Comparison of ENCODE assay signal across 14 cellular contexts in the genomic region with DNA sequence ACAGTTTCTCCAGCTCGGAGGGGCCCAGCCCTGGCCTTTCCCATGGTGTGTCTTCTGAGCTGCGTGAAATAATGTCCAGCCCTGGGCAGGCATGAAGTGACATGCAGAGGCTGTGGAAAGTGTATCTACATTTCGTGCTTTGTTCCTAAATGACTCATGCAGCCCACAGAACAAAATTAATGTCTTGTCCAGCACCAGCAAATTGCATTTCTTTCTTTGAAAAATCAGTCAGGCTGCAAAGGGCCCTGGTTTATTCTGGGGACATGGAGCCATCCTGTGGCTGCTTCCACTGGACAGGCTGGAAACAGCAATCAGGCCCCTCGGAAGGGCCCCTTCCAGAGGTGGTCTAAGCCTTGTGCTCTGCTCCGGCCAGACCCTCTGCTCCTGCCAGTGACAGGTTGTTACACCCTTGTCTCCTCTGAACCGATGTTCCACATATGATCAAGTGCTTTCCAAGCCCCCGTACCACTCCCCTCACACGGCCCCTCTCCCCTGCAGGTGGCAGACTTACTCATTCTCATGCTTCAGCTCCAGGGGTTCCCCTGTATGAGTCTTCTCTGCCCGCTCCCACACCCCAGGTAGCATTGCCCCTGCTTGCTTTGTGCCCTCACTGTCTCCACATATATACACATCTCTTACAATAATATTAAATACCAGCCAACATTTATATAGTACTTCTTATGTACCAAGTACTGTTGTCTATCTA. TPM values are rescaled to one million over a fixed set of nuclear protein-coding genes. Genes with fewer than 3 reads are reported as not detected.
DNase-seq lines count a peak whose midpoint lies in the region; ATAC-seq, FAIRE-seq and TF ChIP-seq lines count a peak whose summit lies in the region.
"Had no signal": no experiment of that assay in that cellular context is flagged by ENCODE, and none has a peak within 500 bp of the region (broad histone marks: within the 10 kb centered on the region; RNA-seq: fewer than 3 reads in every experiment).

No MANE protein-coding gene starts in this region.

- H3K79me2 ChIP-seq in GM12878 (ENCODE audit: control insufficient read depth, insufficient read depth, low read length): no peaks in the 10 kb centered on the region

- H3K9me3 ChIP-seq in GM12878 (replicated peaks; ENCODE audit: control insufficient read depth, insufficient read depth, low read length): no peaks in the 10 kb centered on the region
- no peaks in the 10 kb centered on the region for H3K9me3 ChIP-seq in pancreas
- H3K9me3 ChIP-seq: Caco-2, transverse colon had no signal

- FAIRE-seq in GM12878 (lab: Jason Lieb, UNC) (no peak), pancreas (lab: Jason Lieb, UNC) (no peak)

- TF ChIP-seq CTCF in GM12865 (IDR thresholded peaks at IDR 0.05; ENCODE audit: insufficient read depth, low read depth, low read length, missing control alignments): peak; percentile 21
- TF ChIP-seq CTCF in GM12878 (IDR thresholded peaks at IDR 0.05 in 2 of 3, conservative IDR thresholded peaks at IDR 0.05 in 1 of 3; ENCODE audit: control insufficient read depth in 2 of 3, extremely low read depth in 1 of 3, insufficient read depth in 1 of 3, low read depth in 3 of 3, low read length in 3 of 3): peak in 2 of 3 experiments; percentile 5 to 17; a peak in 2 of 6 replicates
- no peak for TF ChIP-seq CTCF in pancreas (IDR thresholded peaks at IDR 0.05)

- POLR2A ChIA-PET in GM12878 (lab: Charles Lee): interaction anchor here (1.0 to 2.1 kb wide), 6 partner anchors 12 to 29 kb away, joined by 3 to 11 read pairs (median 4); no protein-coding TSS in a partner anchor

- peak overlapping the region; percentile 74 for H3K4me2 ChIP-seq in GM12878 (ENCODE audit: control insufficient read depth, insufficient read depth)

- WGBS in GM12878 (ENCODE audit: insufficient coverage, insufficient replicate concordance, low lambda C conversion rate, missing lambda C conversion rate): under 1% methylated on average over 9 of the region's 9 CpGs
- 71 to 78% methylated on average over 9 of the region's 9 CpGs for WGBS in pancreas, 2 donors

- no peaks in the 10 kb centered on the region for H3K36me3 ChIP-seq in GM12878 (ENCODE audit: control insufficient read depth in 2 of 2, insufficient read depth in 2 of 2, low read length in 1 of 2)
- H3K36me3 ChIP-seq in pancreas: no peaks in the 10 kb centered on the region
- H3K36me3 ChIP-seq: transverse colon had no signal

- CTCF ChIA-PET in GM12878 (lab: Yijun Ruan, JAX): interaction anchor here (1.0 to 5.7 kb wide), 16 partner anchors 8 to 523 kb away, joined by 3 to 141 read pairs (median 4); no protein-coding TSS in a partner anchor

- TF ChIP-seq RAD21 in GM12878 (IDR thresholded peaks at IDR 0.05; ENCODE audit: insufficient read depth, low read depth, low read length): peak; percentile 50

- H3K27me3 ChIP-seq in GM12878 (replicated peaks in 1 of 2; ENCODE audit: control insufficient read depth in 2 of 2, insufficient read depth in 2 of 2, low read length in 1 of 2) (no peaks in the 10 kb centered on the region), pancreas (no peaks in the 10 kb centered on the region)
- H3K27me3 ChIP-seq: transverse colon had no signal

- H3K27ac ChIP-seq in GM12878 (ENCODE audit: control insufficient read depth, insufficient read depth) (peak overlapping the region; percentile 9), pancreas (no peak overlapping the region)
- H3K27ac ChIP-seq: transverse colon had no signal

- peak; percentile 22 for ATAC-seq in GM18861 (IDR thresholded peaks at IDR 0.05; ENCODE audit: unreplicated experiment)
- ATAC-seq in HG03064 (IDR thresholded peaks at IDR 0.05; ENCODE audit: low read depth, unreplicated experiment): peak; percentile 32
- ATAC-seq in GM12878: peak; percentile 67
- no peak for ATAC-seq in pancreas
- no peak for ATAC-seq in HG03108 (IDR thresholded peaks at IDR 0.05; ENCODE audit: unreplicated experiment)
- ATAC-seq: left lobe of liver had no signal

- SMC1A ChIA-PET in GM12878 (lab: Charles Lee; ENCODE audit: uncharacterized antibody, unreplicated experiment): interaction anchor here (0.8 to 12.3 kb wide), 15 partner anchors 9 to 269 kb away, joined by 3 to 257 read pairs (median 5); no protein-coding TSS in a partner anchor

- H3K4me3 ChIP-seq in GM12865 (ENCODE audit: low read depth, low read length) (no peak overlapping the region), GM12878 (no peak overlapping the region), pancreas (no peak overlapping the region)
- H3K4me3 ChIP-seq: transverse colon had no signal

- TF ChIP-seq POLR2A in GM12878 (IDR thresholded peaks at IDR 0.05; ENCODE audit: low read depth, low read length): no peak

- peaks cover 51% of the 10 kb centered on the region for H3K4me1 ChIP-seq in GM12878 (ENCODE audit: control insufficient read depth, insufficient read depth, low read length)
- no peaks in the 10 kb centered on the region for H3K4me1 ChIP-seq in pancreas
- H3K4me1 ChIP-seq: transverse colon had no signal

- TF ChIP-seq EP300 in GM12878 (IDR thresholded peaks at IDR 0.05; ENCODE audit: borderline replicate concordance in 1 of 2, control insufficient read depth in 1 of 2, low read depth in 2 of 2, low read length in 2 of 2): no peak; a peak in 1 of 4 replicates

- no TSS peak for BruUV-seq in GM12878 (replicated peaks; lab: Mats Ljungman, UMichigan)

- no peak overlapping the region for H2AFZ ChIP-seq in GM12878 (ENCODE audit: control insufficient read depth, low read depth, low read length)

- peak; percentile 57 for DNase-seq in GM12865 (ENCODE audit: low read depth)
- DNase-seq in GM12878 (ENCODE audit: low read depth, low spot score): no peak
- DNase-seq in pancreas: no peak
- no peak for DNase-seq in NCI-H2081 (lab: John Stamatoyannopoulos, UW)
- no peak for DNase-seq in Ammon's horn (ENCODE audit: low spot score)
- DNase-seq: Caco-2, caudate nucleus, KG1, NCI-H446, transverse colon had no signal

- no peak overlapping the region for H3K9ac ChIP-seq in GM12878 (ENCODE audit: control insufficient read depth, insufficient read depth, low read length)

- intact Hi-C loops in GM12878 (cut with micrococcal nuclease; ENCODE audit: unreplicated experiment): loop anchor here (2.0 kb wide), 1 partner anchor 24 kb away; no protein-coding TSS in a partner anchor
- intact Hi-C loops in pancreas (cut with DNase I): no loop called here

- in situ Hi-C loops in GM12878 (cut with MboI): no loop called here

- RAD21 ChIA-PET in GM12878 (lab: Charles Lee; ENCODE audit: unreplicated experiment): interaction anchor here (0.6 to 7.8 kb wide), 11 partner anchors 9 to 529 kb away, joined by 3 to 192 read pairs (median 4); no protein-coding TSS in a partner anchor

- H4K20me1 ChIP-seq in GM12878 (ENCODE audit: control insufficient read depth, insufficient read depth): no peaks in the 10 kb centered on the region

RNA-seq across cellular contexts. Expression of gene CRYGS, which starts 33.7 kb away (rescaled TPM):
- total RNA-seq in GM12878 (2013; cell fraction: nucleolus; rRNA removed): 9.3 and 10.6 TPM in 2 replicates
- total RNA-seq in GM12878 (2014; rRNA removed): 4.1 and 4.8 TPM in 2 replicates
- total RNA-seq in GM12878 (2014; rRNA removed; fragmentation: Illumina TruSeq; extraction: Trizol): 2.4 and 2.5 TPM in 2 replicates
- total RNA-seq in GM12878 (2021): 1.7 and 2.1 TPM in 2 replicates
- polyA plus RNA-seq in GM12878 (2011; ENCODE audit: low read depth): 3.1 TPM
- polyA plus RNA-seq in GM12878 (2011; rRNA removed): 5.8 and 6.0 TPM in 2 replicates
- polyA plus RNA-seq in GM12878 (2011; cell fraction: cytosol; rRNA removed): 2.4 and 4.3 TPM in 2 replicates
- polyA plus RNA-seq in GM12878 (2011; cell fraction: nucleus; rRNA removed): 16.6 and 23.7 TPM in 2 replicates
- polyA plus RNA-seq in GM12878 (2012): 3.0 and 3.3 TPM in 2 replicates
- polyA plus RNA-seq in GM12878 (2014; fragmentation: Illumina TruSeq; extraction: Trizol): 2.5 and 4.5 TPM in 2 replicates
- polyA plus RNA-seq in GM12878 (2014; fragmentation: Nextera tagmentation; extraction: Ambion mirVana): 1 to 10 TPM; 1.4 to 2.8 TPM
- 3.5 and 5.3 TPM in 2 replicates for polyA plus RNA-seq in GM12878 (2014; rRNA removed)
- 1 to 10 TPM; 1.1 to 1.6 TPM for polyA plus RNA-seq in GM12878 (2016; fragmentation: Nextera tagmentation; extraction: Ambion mirVana)
- 2.9 and 5.3 TPM in 2 replicates for polyA minus RNA-seq in GM12878 (2011; rRNA and poly(A)+ RNA removed)
- polyA minus RNA-seq in GM12878 (2011; cell fraction: cytosol; rRNA and poly(A)+ RNA removed): 1.2 TPM in 1 of 2 replicates, not detected in the other
- 6.6 and 10.3 TPM in 2 replicates for polyA minus RNA-seq in GM12878 (2011; cell fraction: nucleus; rRNA and poly(A)+ RNA removed)
- total RNA-seq in pancreas: 1 to 10 TPM; 1.2 to 3.0 (median 1.8) TPM
- 10 to 100 TPM; 11.0 to 16.6 TPM for polyA plus RNA-seq in pancreas

RNA-seq across cellular contexts. Expression of gene TBCCD1, which starts 56.6 kb away (rescaled TPM):
- 33.7 and 36.8 TPM in 2 replicates for total RNA-seq in GM12878 (2013; cell fraction: nucleolus; rRNA removed)
- total RNA-seq in GM12878 (2014; rRNA removed) (20.4 and 21.1 TPM in 2 replicates), GM12878 (2014; rRNA removed; fragmentation: Illumina TruSeq; extraction: Trizol) (14.8 and 15.0 TPM in 2 replicates), GM12878 (2021) (11.5 and 12.3 TPM in 2 replicates), pancreas (1 to 10 TPM; 3.8 to 7.4 (median 5.5) TPM)
- polyA plus RNA-seq in GM12878 (2011; ENCODE audit: low read depth): 4.2 TPM
- polyA plus RNA-seq in GM12878 (2011; rRNA removed) (23.4 and 25.0 TPM in 2 replicates), GM12878 (2014; fragmentation: Illumina TruSeq; extraction: Trizol) (14.3 and 16.5 TPM in 2 replicates), GM12878 (2014; fragmentation: Nextera tagmentation; extraction: Ambion mirVana) (10 to 100 TPM in 1 of 2 experiments, 1 to 10 TPM in 1; 6.9 to 11.3 TPM), GM12878 (2014; rRNA removed) (14.1 and 14.7 TPM in 2 replicates), GM12878 (2016; fragmentation: Nextera tagmentation; extraction: Ambion mirVana) (10 to 100 TPM; 15.8 to 18.0 TPM), pancreas (1 to 10 TPM; 2.6 to 4.2 TPM)
- polyA plus RNA-seq in GM12878 (2011; cell fraction: cytosol; rRNA removed): 17.0 and 18.7 TPM in 2 replicates
- polyA plus RNA-seq in GM12878 (2011; cell fraction: nucleus; rRNA removed): 16.5 and 17.4 TPM in 2 replicates
- 5.6 and 6.4 TPM in 2 replicates for polyA plus RNA-seq in GM12878 (2012)
- 28.0 and 35.4 TPM in 2 replicates for polyA minus RNA-seq in GM12878 (2011; rRNA and poly(A)+ RNA removed)
- polyA minus RNA-seq in GM12878 (2011; cell fraction: cytosol; rRNA and poly(A)+ RNA removed): 9.1 and 11.5 TPM in 2 replicates
- 15.6 and 18.5 TPM in 2 replicates for polyA minus RNA-seq in GM12878 (2011; cell fraction: nucleus; rRNA and poly(A)+ RNA removed)

RNA-seq across cellular contexts. Expression of gene DNAJB11, which starts 60.0 kb away (rescaled TPM):
- total RNA-seq in GM12878 (2013; cell fraction: nucleolus; rRNA removed): 51.5 and 52.8 TPM in 2 replicates
- total RNA-seq in GM12878 (2014; rRNA removed) (57.9 and 62.9 TPM in 2 replicates), GM12878 (2014; rRNA removed; fragmentation: Illumina TruSeq; extraction: Trizol) (52.7 and 57.7 TPM in 2 replicates), GM12878 (2021) (44.1 and 45.1 TPM in 2 replicates), pancreas (10 to 100 TPM; 21.9 to 33.2 (median 30.2) TPM)
- 32.4 TPM for polyA plus RNA-seq in GM12878 (2011; ENCODE audit: low read depth)
- polyA plus RNA-seq in GM12878 (2011; rRNA removed) (43.3 and 56.9 TPM in 2 replicates), GM12878 (2014; fragmentation: Illumina TruSeq; extraction: Trizol) (65.0 and 67.8 TPM in 2 replicates), GM12878 (2014; fragmentation: Nextera tagmentation; extraction: Ambion mirVana) (10 to 100 TPM; 16.2 to 26.4 TPM), GM12878 (2014; rRNA removed) (59.4 and 61.5 TPM in 2 replicates), GM12878 (2016; fragmentation: Nextera tagmentation; extraction: Ambion mirVana) (100 to 1,000 TPM; 130 to 135 TPM), pancreas (10 to 100 TPM; 37.1 to 52.6 TPM)
- polyA plus RNA-seq in GM12878 (2011; cell fraction: cytosol; rRNA removed): 15.0 and 15.3 TPM in 2 replicates
- 39.4 and 58.9 TPM in 2 replicates for polyA plus RNA-seq in GM12878 (2011; cell fraction: nucleus; rRNA removed)
- polyA plus RNA-seq in GM12878 (2012): 41.7 and 54.8 TPM in 2 replicates
- polyA minus RNA-seq in GM12878 (2011; rRNA and poly(A)+ RNA removed): 10.8 and 16.1 TPM in 2 replicates
- 13.3 and 16.3 TPM in 2 replicates for polyA minus RNA-seq in GM12878 (2011; cell fraction: cytosol; rRNA and poly(A)+ RNA removed)
- 20.3 and 33.4 TPM in 2 replicates for polyA minus RNA-seq in GM12878 (2011; cell fraction: nucleus; rRNA and poly(A)+ RNA removed)

Comparison
In these comparisons a context has a peak if more than half of its experiments do, and no peak if none do; other contexts are left out.
1. CTCF ChIP-seq: peak in GM12865 (single experiment) and GM12878 (2 of 3); none in pancreas (0 of 4).
2. ATAC-seq: peak in GM18861 (single experiment), HG03064 (single experiment) and GM12878 (single experiment); none in pancreas (0 of 4) and HG03108 (single experiment).